13 cellular contexts compared by ENCODE assay signal in genomic region chr10:109880886-109881467, GRCh38. TPM values are rescaled to one million over a fixed set of nuclear protein-coding genes. Genes with fewer than 3 reads are reported as not detected.
DNase-seq lines count a peak whose midpoint lies in the region; ATAC-seq and TF ChIP-seq lines count a peak whose summit lies in the region.
"Had no signal": no experiment of that assay in that cellular context is flagged by ENCODE, and none has a peak within 500 bp of the region (broad histone marks: within the 10 kb centered on the region; RNA-seq: fewer than 3 reads in every experiment).

No MANE protein-coding gene starts in this region.

- DNase-seq in activated CD8-positive, alpha-beta memory T cell treated with anti-CD3 and anti-CD28 coated beads for 24 hours: peak; percentile 35
- DNase-seq in activated CD8-positive, alpha-beta memory T cell treated with anti-CD3 and anti-CD28 coated beads, Interleukin-2, amount 50 U/mL, for 4 hours: no peak
- DNase-seq in CD1c-positive myeloid dendritic cell (ENCODE audit: extremely low spot score) (no peak), spleen (no peak), HK-2 (ENCODE audit: unreplicated experiment) (no peak)
- DNase-seq: cerebellar nuclear complex, NCI-H774 had no signal

- intact Hi-C loops in spleen (cut with DNase I; ENCODE audit: low total_unique reads): loop anchor here (10.0 kb wide), 2 partner anchors 254 to 394 kb away; no protein-coding TSS in a partner anchor

- peak; percentile 89 for ATAC-seq in HG02610 (IDR thresholded peaks at IDR 0.05; ENCODE audit: unreplicated experiment)
- peak; percentile 59 for ATAC-seq in HG03460 (IDR thresholded peaks at IDR 0.05; ENCODE audit: unreplicated experiment)

- TF ChIP-seq POLR2A in spleen (IDR thresholded peaks at IDR 0.05): no peak

- peaks cover 0 to 15% (median 9%) of the 10 kb centered on the region in 6 donors for H3K4me1 ChIP-seq in spleen

- peaks cover 0 to 98% (median 66%) of the 10 kb centered on the region in 6 donors for H3K36me3 ChIP-seq in spleen

- WGBS in spleen, 5 donors: 81 to 89% (median 83%) methylated on average over 8 of the region's 8 CpGs

- no peaks in the 10 kb centered on the region for H3K9me3 ChIP-seq in spleen

- TF ChIP-seq CTCF in spleen (IDR thresholded peaks at IDR 0.05 in 8 of 11, conservative IDR thresholded peaks at IDR 0.05 in 3 of 11): no peak

- H3K27me3 ChIP-seq in spleen (replicated peaks in 1 of 7): no peaks in the 10 kb centered on the region

- H3K27ac ChIP-seq in temporal lobe (ENCODE audit: low read depth, low read length) (peak overlapping the region; percentile 17), spleen (no peak overlapping the region)
- H3K27ac ChIP-seq: 22Rv1, HL-60, skin epidermis had no signal

- no peak overlapping the region for H3K4me3 ChIP-seq in spleen
- H3K4me3 ChIP-seq: skin epidermis had no signal

RNA-seq across cellular contexts. Expression of gene XPNPEP1, which starts 42.3 kb away (rescaled TPM):
- total RNA-seq in temporal lobe (55.3 TPM), spleen (10 to 100 TPM; 51.0 to 97.1 (median 64.8) TPM)
- polyA plus RNA-seq in spleen: 10 to 100 TPM; 23.1 to 29.5 (median 26.2) TPM
